ENCODE assay signal across 1 cellular context in the genomic region with DNA sequence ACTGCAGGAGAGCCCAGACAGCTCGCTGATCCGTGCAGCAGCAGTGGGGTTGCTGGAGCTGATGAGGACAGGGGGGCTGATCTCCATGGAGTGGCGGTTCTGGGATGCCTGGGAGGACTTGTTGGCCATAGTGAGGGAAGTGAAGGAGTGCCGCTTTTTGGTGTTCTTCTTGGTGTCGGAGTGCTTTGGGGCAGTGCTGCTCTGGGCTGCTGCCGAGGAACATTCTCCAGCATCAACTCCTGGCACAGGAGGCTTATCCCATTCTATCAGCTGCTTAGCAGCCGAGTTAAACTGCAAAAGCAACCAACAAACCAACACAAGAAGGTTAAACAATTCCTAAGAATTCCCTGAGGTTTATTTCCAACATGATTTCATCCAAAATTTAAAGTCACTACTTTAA.
TF ChIP-seq lines count a peak whose summit lies in the region.

No MANE protein-coding gene starts in this region.

TF ChIP-seq in GM23338, 12 proteins besides CTCF, POLR2A, EP300 and RAD21 (continued from another document):
- TF ChIP-seq, protein P1, sequence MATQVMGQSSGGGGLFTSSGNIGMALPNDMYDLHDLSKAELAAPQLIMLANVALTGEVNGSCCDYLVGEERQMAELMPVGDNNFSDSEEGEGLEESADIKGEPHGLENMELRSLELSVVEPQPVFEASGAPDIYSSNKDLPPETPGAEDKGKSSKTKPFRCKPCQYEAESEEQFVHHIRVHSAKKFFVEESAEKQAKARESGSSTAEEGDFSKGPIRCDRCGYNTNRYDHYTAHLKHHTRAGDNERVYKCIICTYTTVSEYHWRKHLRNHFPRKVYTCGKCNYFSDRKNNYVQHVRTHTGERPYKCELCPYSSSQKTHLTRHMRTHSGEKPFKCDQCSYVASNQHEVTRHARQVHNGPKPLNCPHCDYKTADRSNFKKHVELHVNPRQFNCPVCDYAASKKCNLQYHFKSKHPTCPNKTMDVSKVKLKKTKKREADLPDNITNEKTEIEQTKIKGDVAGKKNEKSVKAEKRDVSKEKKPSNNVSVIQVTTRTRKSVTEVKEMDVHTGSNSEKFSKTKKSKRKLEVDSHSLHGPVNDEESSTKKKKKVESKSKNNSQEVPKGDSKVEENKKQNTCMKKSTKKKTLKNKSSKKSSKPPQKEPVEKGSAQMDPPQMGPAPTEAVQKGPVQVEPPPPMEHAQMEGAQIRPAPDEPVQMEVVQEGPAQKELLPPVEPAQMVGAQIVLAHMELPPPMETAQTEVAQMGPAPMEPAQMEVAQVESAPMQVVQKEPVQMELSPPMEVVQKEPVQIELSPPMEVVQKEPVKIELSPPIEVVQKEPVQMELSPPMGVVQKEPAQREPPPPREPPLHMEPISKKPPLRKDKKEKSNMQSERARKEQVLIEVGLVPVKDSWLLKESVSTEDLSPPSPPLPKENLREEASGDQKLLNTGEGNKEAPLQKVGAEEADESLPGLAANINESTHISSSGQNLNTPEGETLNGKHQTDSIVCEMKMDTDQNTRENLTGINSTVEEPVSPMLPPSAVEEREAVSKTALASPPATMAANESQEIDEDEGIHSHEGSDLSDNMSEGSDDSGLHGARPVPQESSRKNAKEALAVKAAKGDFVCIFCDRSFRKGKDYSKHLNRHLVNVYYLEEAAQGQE (IDR thresholded peaks at IDR 0.05; ENCODE audit: unreplicated experiment), result no peak
- TF ChIP-seq POLR2AphosphoS5 (IDR thresholded peaks at IDR 0.05; ENCODE audit: low read depth), result no peak
- TF ChIP-seq, protein P2, sequence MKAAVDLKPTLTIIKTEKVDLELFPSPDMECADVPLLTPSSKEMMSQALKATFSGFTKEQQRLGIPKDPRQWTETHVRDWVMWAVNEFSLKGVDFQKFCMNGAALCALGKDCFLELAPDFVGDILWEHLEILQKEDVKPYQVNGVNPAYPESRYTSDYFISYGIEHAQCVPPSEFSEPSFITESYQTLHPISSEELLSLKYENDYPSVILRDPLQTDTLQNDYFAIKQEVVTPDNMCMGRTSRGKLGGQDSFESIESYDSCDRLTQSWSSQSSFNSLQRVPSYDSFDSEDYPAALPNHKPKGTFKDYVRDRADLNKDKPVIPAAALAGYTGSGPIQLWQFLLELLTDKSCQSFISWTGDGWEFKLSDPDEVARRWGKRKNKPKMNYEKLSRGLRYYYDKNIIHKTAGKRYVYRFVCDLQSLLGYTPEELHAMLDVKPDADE (IDR thresholded peaks at IDR 0.05), result no peak
